12 cellular contexts compared by ENCODE assay signal in the genomic region with DNA sequence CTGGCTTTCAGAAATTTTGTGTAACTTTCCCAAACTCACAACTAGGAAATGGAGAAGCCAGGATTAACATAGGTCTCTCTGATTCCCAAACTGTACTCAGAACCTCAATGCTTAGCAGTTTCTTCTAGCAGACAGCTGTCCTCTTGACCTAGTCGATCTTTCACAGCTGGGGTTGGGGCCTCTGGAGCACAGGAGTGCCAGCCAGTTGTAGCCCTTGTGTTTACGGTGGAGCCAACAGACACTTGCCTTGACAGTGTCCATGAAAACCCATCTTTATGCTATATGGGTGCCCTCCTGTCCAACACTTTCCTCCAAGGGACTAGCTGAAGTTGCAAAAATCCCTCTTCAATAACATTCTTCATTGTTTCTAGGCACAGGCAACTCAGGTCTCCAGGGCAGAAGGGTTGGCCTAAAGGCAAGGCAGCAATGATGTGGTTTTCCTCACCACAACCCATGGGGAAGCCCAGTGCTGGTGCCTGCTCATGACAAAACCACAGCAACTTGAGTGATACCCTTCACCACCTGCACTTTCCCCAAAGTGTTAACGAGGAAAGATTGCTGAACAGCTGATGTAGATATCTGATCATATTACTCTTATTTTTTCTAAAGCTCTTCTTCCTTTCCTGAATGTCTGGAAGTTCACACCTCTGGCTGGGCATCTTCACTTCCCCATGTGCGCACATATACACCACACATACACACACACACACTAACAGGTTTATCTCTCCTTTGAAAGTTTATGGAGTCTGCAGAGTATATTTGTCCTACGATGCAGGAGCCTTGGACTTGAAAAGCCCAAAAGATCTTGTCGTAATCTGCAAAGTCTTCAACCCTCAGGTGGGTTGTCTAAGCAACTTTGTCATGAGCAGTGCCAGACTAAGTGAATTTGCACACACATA. TPM values are rescaled to one million over a fixed set of nuclear protein-coding genes. Genes with fewer than 3 reads are reported as not detected.
DNase-seq lines count a peak whose midpoint lies in the region; ATAC-seq and TF ChIP-seq lines count a peak whose summit lies in the region.
"Had no signal": no experiment of that assay in that cellular context is flagged by ENCODE, and none has a peak within 500 bp of the region (broad histone marks: within the 10 kb centered on the region; RNA-seq: fewer than 3 reads in every experiment).

No MANE protein-coding gene starts in this region.

- H3K4me3 Mint-ChIP-seq in nephron progenitor cell = no peak overlapping the region

- H3K27me3 Mint-ChIP-seq in nephron progenitor cell (ENCODE audit: low read depth, poor library complexity) = peaks cover 4% of the 10 kb centered on the region

- H3K9me3 Mint-ChIP-seq in nephron progenitor cell = no peaks in the 10 kb centered on the region

- intact Hi-C loops in dorsolateral prefrontal cortex (cut with DNase I) = no loop called here

- H3K27me3 ChIP-seq in dorsolateral prefrontal cortex = no peaks in the 10 kb centered on the region
- H3K27me3 ChIP-seq: tibial nerve had no signal

- peak; percentile 40 to 54 for DNase-seq in activated CD4-positive, alpha-beta T cell treated with anti-CD3 and anti-CD28 coated beads, Interleukin-2, amount 50 U/mL, for 48 hours
- DNase-seq in stimulated activated CD4-positive, alpha-beta T cell treated with anti-CD3 and anti-CD28 coated beads, Interleukin-2, amount 100 ng/mL, for 24 hours = peak; percentile 24 to 46
- no peak for DNase-seq in dorsolateral prefrontal cortex
- no peak for DNase-seq in ureter (ENCODE audit: low spot score)
- DNase-seq in nephron progenitor cell = no peak
- DNase-seq: NCI-H524, retina had no signal

- H3K4me3 ChIP-seq in dorsolateral prefrontal cortex = no peak overlapping the region
- H3K4me3 ChIP-seq: tibial nerve had no signal

- H3K27ac Mint-ChIP-seq in nephron progenitor cell = no peak overlapping the region

- TF ChIP-seq CTCF in dorsolateral prefrontal cortex (IDR thresholded peaks at IDR 0.05 in 54 of 56, conservative IDR thresholded peaks at IDR 0.05 in 2 of 56; ENCODE audit: low read depth in 1 of 56, partially characterized antibody in 56 of 56) = no peak
- TF ChIP-seq CTCF in nephron progenitor cell (IDR thresholded peaks at IDR 0.05) = no peak

- H3K36me3 Mint-ChIP-seq in nephron progenitor cell (ENCODE audit: low read depth) = no peaks in the 10 kb centered on the region

- no peaks in the 10 kb centered on the region for H3K4me1 Mint-ChIP-seq in nephron progenitor cell

- H3K27ac ChIP-seq in dorsolateral prefrontal cortex = no peak overlapping the region
- H3K27ac ChIP-seq: tibial nerve had no signal

- ATAC-seq in GM18870 (IDR thresholded peaks at IDR 0.05; ENCODE audit: unreplicated experiment) (peak; percentile 60), HG02885 (IDR thresholded peaks at IDR 0.05; ENCODE audit: poor library complexity, unreplicated experiment) (peak; percentile 51), SK-N-SH treated with all-trans-retinoic acid at 6 μM for 48 hours (no peak)

TF ChIP-seq in SK-N-SH treated with all-trans-retinoic acid at 6 μM for 48 hours, 23 proteins besides CTCF, POLR2A, EP300 and RAD21:
- no peak for TF ChIP-seq ESRRG (CRISPR knock-in tag; IDR thresholded peaks at IDR 0.05)
- TF ChIP-seq RARB (CRISPR knock-in tag; IDR thresholded peaks at IDR 0.05) = no peak
- no peak for TF ChIP-seq ZNF70 (CRISPR knock-in tag; IDR thresholded peaks at IDR 0.05)
- TF ChIP-seq ZFP3 (CRISPR knock-in tag; IDR thresholded peaks at IDR 0.05) = no peak
- TF ChIP-seq GLIS3 (CRISPR knock-in tag; IDR thresholded peaks at IDR 0.05) = no peak
- no peak for TF ChIP-seq ISL1 (CRISPR knock-in tag; IDR thresholded peaks at IDR 0.05)
- no peak for TF ChIP-seq ARNTL (CRISPR knock-in tag; IDR thresholded peaks at IDR 0.05; ENCODE audit: borderline replicate concordance, low read depth)
- no peak for TF ChIP-seq ZNF8 (CRISPR knock-in tag; IDR thresholded peaks at IDR 0.05)
- TF ChIP-seq ZC3H10 (CRISPR knock-in tag; IDR thresholded peaks at IDR 0.05) = no peak
- TF ChIP-seq, protein P1, sequence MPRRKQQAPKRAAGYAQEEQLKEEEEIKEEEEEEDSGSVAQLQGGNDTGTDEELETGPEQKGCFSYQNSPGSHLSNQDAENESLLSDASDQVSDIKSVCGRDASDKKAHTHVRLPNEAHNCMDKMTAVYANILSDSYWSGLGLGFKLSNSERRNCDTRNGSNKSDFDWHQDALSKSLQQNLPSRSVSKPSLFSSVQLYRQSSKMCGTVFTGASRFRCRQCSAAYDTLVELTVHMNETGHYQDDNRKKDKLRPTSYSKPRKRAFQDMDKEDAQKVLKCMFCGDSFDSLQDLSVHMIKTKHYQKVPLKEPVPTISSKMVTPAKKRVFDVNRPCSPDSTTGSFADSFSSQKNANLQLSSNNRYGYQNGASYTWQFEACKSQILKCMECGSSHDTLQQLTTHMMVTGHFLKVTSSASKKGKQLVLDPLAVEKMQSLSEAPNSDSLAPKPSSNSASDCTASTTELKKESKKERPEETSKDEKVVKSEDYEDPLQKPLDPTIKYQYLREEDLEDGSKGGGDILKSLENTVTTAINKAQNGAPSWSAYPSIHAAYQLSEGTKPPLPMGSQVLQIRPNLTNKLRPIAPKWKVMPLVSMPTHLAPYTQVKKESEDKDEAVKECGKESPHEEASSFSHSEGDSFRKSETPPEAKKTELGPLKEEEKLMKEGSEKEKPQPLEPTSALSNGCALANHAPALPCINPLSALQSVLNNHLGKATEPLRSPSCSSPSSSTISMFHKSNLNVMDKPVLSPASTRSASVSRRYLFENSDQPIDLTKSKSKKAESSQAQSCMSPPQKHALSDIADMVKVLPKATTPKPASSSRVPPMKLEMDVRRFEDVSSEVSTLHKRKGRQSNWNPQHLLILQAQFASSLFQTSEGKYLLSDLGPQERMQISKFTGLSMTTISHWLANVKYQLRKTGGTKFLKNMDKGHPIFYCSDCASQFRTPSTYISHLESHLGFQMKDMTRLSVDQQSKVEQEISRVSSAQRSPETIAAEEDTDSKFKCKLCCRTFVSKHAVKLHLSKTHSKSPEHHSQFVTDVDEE (CRISPR knock-in tag; IDR thresholded peaks at IDR 0.05) = no peak
- TF ChIP-seq PATZ1 (CRISPR knock-in tag; IDR thresholded peaks at IDR 0.05; ENCODE audit: borderline replicate concordance) = no peak

RNA-seq across cellular contexts. Expression of gene KNG1, which starts 11.0 kb away (rescaled TPM):
- total RNA-seq in dorsolateral prefrontal cortex (1 to 10 TPM in 20 of 120 experiments, under 1 TPM in 83, not detected in 17; 0.15 to 2.5 (median 0.69) TPM), ureter (not detected)
- total RNA-seq: T-helper 2 cell treated with Interferon-gamma antibody and Interleukin-4, amounts not matched to agents 100 ng/mL and 5 ng/mL, for 36 hours; tibial nerve had no signal

RNA-seq across cellular contexts. Expression of gene HRG, which starts 40.3 kb away (rescaled TPM):
- total RNA-seq in dorsolateral prefrontal cortex = 1 to 10 TPM in 1 of 120 experiments, under 1 TPM in 10, not detected in 109; 0.14 to 1.0 (median 0.42) TPM
- not detected for total RNA-seq in ureter
- total RNA-seq: T-helper 2 cell treated with Interferon-gamma antibody and Interleukin-4, amounts not matched to agents 100 ng/mL and 5 ng/mL, for 36 hours; tibial nerve had no signal

Comparison
In these comparisons a context has a peak if more than half of its experiments do, and no peak if none do; other contexts are left out.
1. DNase-seq: peak in activated CD4-positive, alpha-beta T cell treated with anti-CD3 and anti-CD28 coated beads, Interleukin-2, amount 50 U/mL, for 48 hours (2 of 2) and stimulated activated CD4-positive, alpha-beta T cell treated with anti-CD3 and anti-CD28 coated beads, Interleukin-2, amount 100 ng/mL, for 24 hours (2 of 2); none in dorsolateral prefrontal cortex (0 of 10), ureter (single experiment) and nephron progenitor cell (single experiment).